Comparison of ENCODE assay signal across 10 cellular contexts in genomic region chr10:22435650-22436049, GRCh38.
DNase-seq lines count a peak whose midpoint lies in the region; ATAC-seq and TF ChIP-seq lines count a peak whose summit lies in the region.
"Had no signal": no experiment of that assay in that cellular context is flagged by ENCODE, and none has a peak within 500 bp of the region (broad histone marks: within the 10 kb centered on the region; RNA-seq: fewer than 3 reads in every experiment).

No MANE protein-coding gene starts in this region.

- peaks cover 0 to 12% of the 10 kb centered on the region in 2 donors for H3K36me3 Mint-ChIP-seq in CD4-positive, alpha-beta memory T cell
- H3K36me3 Mint-ChIP-seq in activated naive CD8-positive, alpha-beta T cell treated with anti-CD3 and anti-CD28 coated beads, Interleukin-2, amount 50 U/mL, for 24 hours (ENCODE audit: low read depth) = no peaks in the 10 kb centered on the region
- no peaks in the 10 kb centered on the region for H3K36me3 Mint-ChIP-seq in neural crest cell (ENCODE audit: low read depth)

- H3K9me3 Mint-ChIP-seq in CD4-positive, alpha-beta memory T cell = no peaks in the 10 kb centered on the region
- H3K9me3 Mint-ChIP-seq in activated naive CD8-positive, alpha-beta T cell treated with anti-CD3 and anti-CD28 coated beads, Interleukin-2, amount 50 U/mL, for 24 hours = no peaks in the 10 kb centered on the region
- H3K9me3 Mint-ChIP-seq in neural crest cell = no peaks in the 10 kb centered on the region

- no peak for TF ChIP-seq CTCF in neural crest cell (conservative IDR thresholded peaks at IDR 0.05)

- no peak overlapping the region for H3K4me3 ChIP-seq in CD4-positive, alpha-beta memory T cell (ENCODE audit: low read length in 2 of 2)

- DNase-seq in CD4-positive, alpha-beta memory T cell = no peak
- DNase-seq in HEK293T (ENCODE audit: extremely low spot score) = no peak
- no peak for DNase-seq in activated naive CD8-positive, alpha-beta T cell treated with anti-CD3 and anti-CD28 coated beads, Interleukin-2, amount 50 U/mL, for 24 hours
- DNase-seq in neural crest cell (ENCODE audit: low read depth, low spot score) = no peak
- DNase-seq in G401 (ENCODE audit: low spot score) = no peak
- DNase-seq in effector CD8-positive, alpha-beta T cell (lab: John Stamatoyannopoulos, UW) = no peak
- no peak for DNase-seq in H4 (ENCODE audit: low spot score)
- DNase-seq: NCI-H510A treated with DMSO at 0.1 percent for 48 hours, T1000 had no signal

- intact Hi-C loops in CD4-positive, alpha-beta memory T cell (cut with micrococcal nuclease) = loop anchor here (1.0 to 10.0 kb wide), 9 partner anchors 93 to 1003 kb away; partner anchors contain the start of genes COMMD3, DNAJC1 and OTUD1

- no peaks in the 10 kb centered on the region for H3K36me3 ChIP-seq in CD4-positive, alpha-beta memory T cell (ENCODE audit: insufficient read depth, low read length)

- peaks cover 15% of the 10 kb centered on the region for H3K4me1 ChIP-seq in CD4-positive, alpha-beta memory T cell (ENCODE audit: insufficient read depth, low read length)

- H3K27ac ChIP-seq in CD4-positive, alpha-beta memory T cell (ENCODE audit: low read depth, low read length) = no peak overlapping the region

- peak overlapping the region in 7 of 8 donors; percentile 45 to 92 (median 70) for H3K4me3 Mint-ChIP-seq in CD4-positive, alpha-beta memory T cell
- H3K4me3 Mint-ChIP-seq in activated naive CD8-positive, alpha-beta T cell treated with anti-CD3 and anti-CD28 coated beads, Interleukin-2, amount 50 U/mL, for 24 hours = no peak overlapping the region
- H3K4me3 Mint-ChIP-seq in neural crest cell = peak overlapping the region; percentile 54

- no peaks in the 10 kb centered on the region for H3K9me3 ChIP-seq in CD4-positive, alpha-beta memory T cell (ENCODE audit: control insufficient read depth in 1 of 2, low read length in 2 of 2)

- peak overlapping the region; percentile 52 to 99 (median 93) for H3K27ac Mint-ChIP-seq in CD4-positive, alpha-beta memory T cell
- H3K27ac Mint-ChIP-seq in activated naive CD8-positive, alpha-beta T cell treated with anti-CD3 and anti-CD28 coated beads, Interleukin-2, amount 50 U/mL, for 24 hours = peak overlapping the region; percentile 5
- H3K27ac Mint-ChIP-seq in neural crest cell (ENCODE audit: unreplicated experiment) = no peak overlapping the region

- peaks cover 22 to 49% (median 27%) of the 10 kb centered on the region in 4 donors for H3K4me1 Mint-ChIP-seq in CD4-positive, alpha-beta memory T cell
- H3K4me1 Mint-ChIP-seq in activated naive CD8-positive, alpha-beta T cell treated with anti-CD3 and anti-CD28 coated beads, Interleukin-2, amount 50 U/mL, for 24 hours = peaks cover 59% of the 10 kb centered on the region
- H3K4me1 Mint-ChIP-seq in neural crest cell = peaks cover 24% of the 10 kb centered on the region

- H3K27me3 ChIP-seq in CD4-positive, alpha-beta memory T cell (ENCODE audit: insufficient read depth, low read length) = no peaks in the 10 kb centered on the region

- no peaks in the 10 kb centered on the region for H3K27me3 Mint-ChIP-seq in CD4-positive, alpha-beta memory T cell
- peaks cover 2% of the 10 kb centered on the region for H3K27me3 Mint-ChIP-seq in activated naive CD8-positive, alpha-beta T cell treated with anti-CD3 and anti-CD28 coated beads, Interleukin-2, amount 50 U/mL, for 24 hours
- H3K27me3 Mint-ChIP-seq in neural crest cell (ENCODE audit: low read depth) = peaks cover 2% of the 10 kb centered on the region

- in situ Hi-C loops in G401 (cut with HindIII; ENCODE audit: low sequenced_read_pairs) = no loop called here

- POLR2A ChIA-PET in CD4-positive, alpha-beta memory T cell (lab: Charles Lee; ENCODE audit: partially characterized antibody) = interaction anchor here (1.0 to 6.3 kb wide), 18 partner anchors 8 to 940 kb away, joined by 3 to 97 read pairs (median 14); partner anchors contain the start of genes BMI1, COMMD3, DNAJC1 and SKIDA1
- POLR2A ChIA-PET in HEK293T (lab: Yijun Ruan, JAX) = interaction anchor here (1.0 to 6.7 kb wide), 12 partner anchors 10 to 124 kb away, joined by 3 to 44 read pairs (median 11); partner anchors contain the start of gene COMMD3

- ATAC-seq in activated naive CD8-positive, alpha-beta T cell treated with anti-CD3 and anti-CD28 coated beads, Interleukin-2, amount 50 U/mL, for 24 hours = no peak
- no peak for ATAC-seq in HG02571 (IDR thresholded peaks at IDR 0.05; ENCODE audit: unreplicated experiment)

- CTCF ChIA-PET in CD4-positive, alpha-beta memory T cell (lab: Charles Lee; ENCODE audit: partially characterized antibody) = interaction anchor here (1.0 to 1.6 kb wide), 5 partner anchors 20 to 940 kb away, joined by 3 to 10 read pairs (median 4); no protein-coding TSS in a partner anchor
- CTCF ChIA-PET in HEK293T (lab: Yijun Ruan, JAX) = no interaction called here

TF ChIP-seq in HEK293T, 16 proteins besides CTCF, POLR2A, EP300 and RAD21:
- TF ChIP-seq HDGF (IDR thresholded peaks at IDR 0.05; ENCODE audit: borderline replicate concordance) = 0 out of 2 replicates have a peak, but pooled peaks have one; percentile 39
- no peak for TF ChIP-seq L3MBTL2 (conservative IDR thresholded peaks at IDR 0.05)
- TF ChIP-seq FOXK2 (IDR thresholded peaks at IDR 0.05) = no peak
